Comparison of ENCODE assay signal across 1 cellular context in genomic region chr15:45919806-45920205, GRCh38.
TF ChIP-seq lines count a peak whose summit lies in the region.

No MANE protein-coding gene starts in this region.

TF ChIP-seq in HEK293, 187 proteins besides CTCF, POLR2A, EP300 and RAD21 (continued from another document):
- TF ChIP-seq REST (tag by site-specific recombination; IDR thresholded peaks at IDR 0.05), result no peak
- no peak for TF ChIP-seq WT1 (tag by site-specific recombination; IDR thresholded peaks at IDR 0.05)
